In genomic region chr17:7884581-7885356, GRCh38 we compare ENCODE assay signal across 8 cellular contexts. TPM values are rescaled to one million over a fixed set of nuclear protein-coding genes. Genes with fewer than 3 reads are reported as not detected.
DNase-seq lines count a peak whose midpoint lies in the region; ATAC-seq and TF ChIP-seq lines count a peak whose summit lies in the region.

No MANE protein-coding gene starts in this region.

- no peak for ATAC-seq in GM21515 (IDR thresholded peaks at IDR 0.05; ENCODE audit: unreplicated experiment)
- no peak for ATAC-seq in left lobe of liver

- no peak for TF ChIP-seq CTCF in foreskin fibroblast (IDR thresholded peaks at IDR 0.05; ENCODE audit: low read depth, low read length)

- DNase-seq in COLO668 (lab: John Stamatoyannopoulos, UW; ENCODE audit: unreplicated experiment) (peak; percentile 48), foreskin fibroblast (peak in 1 of 2 donors; percentile 19), skeletal muscle cell (ENCODE audit: low read depth) (no peak), COLO829 (ENCODE audit: low spot score) (no peak), left lobe of liver (ENCODE audit: low spot score) (no peak)
- DNase-seq in Jurkat, Clone E6-1 (ENCODE audit: low read depth, low spot score): no peak
- DNase-seq in activated T-cell treated with anti-CD3 and anti-CD28 coated beads, Interleukin-2, amount 50 U/mL, for 48 hours: peak; percentile 37 to 53

- H3K4me3 ChIP-seq in Jurkat, Clone E6-1 (ENCODE audit: low read length): peak overlapping the region; percentile 89
- H3K4me3 ChIP-seq in foreskin fibroblast (ENCODE audit: low read depth in 1 of 2, low read length in 2 of 2) (peak overlapping the region; percentile 74 to 88), skeletal muscle cell (ENCODE audit: low read depth, low read length) (peak overlapping the region; percentile 66)

RNA-seq across cellular contexts. Expression of gene CHD3, which starts 3.8 kb away (rescaled TPM):
- 180 TPM for polyA plus RNA-seq in Jurkat, Clone E6-1 (2012; ENCODE audit: insufficient read depth, insufficient read length)
- 5.7 TPM for total RNA-seq in left lobe of liver

RNA-seq across cellular contexts. Expression of gene CYB5D1, which starts 27.0 kb away (rescaled TPM):
- polyA plus RNA-seq in Jurkat, Clone E6-1 (2012; ENCODE audit: insufficient read depth, insufficient read length): 15.5 TPM
- 12.4 TPM for total RNA-seq in left lobe of liver

RNA-seq across cellular contexts. Expression of gene NAA38, which starts 27.4 kb away (rescaled TPM):
- polyA plus RNA-seq in Jurkat, Clone E6-1 (2012; ENCODE audit: insufficient read depth, insufficient read length): 224 TPM
- 33.5 TPM for total RNA-seq in left lobe of liver

RNA-seq across cellular contexts. Expression of gene TMEM88, which starts 29.9 kb away (rescaled TPM):
- 1.8 TPM for polyA plus RNA-seq in Jurkat, Clone E6-1 (2012; ENCODE audit: insufficient read depth, insufficient read length)
- total RNA-seq in left lobe of liver: 1.3 TPM

RNA-seq across cellular contexts. Expression of gene RNF227, which starts 31.3 kb away (rescaled TPM):
- polyA plus RNA-seq in Jurkat, Clone E6-1 (2012; ENCODE audit: insufficient read depth, insufficient read length): 2.8 TPM
- total RNA-seq in left lobe of liver: 0.23 TPM

Comparison
In these comparisons a context has a peak if more than half of its experiments do, and no peak if none do; other contexts are left out.
1. DNase-seq: peak in COLO668 (single experiment) and activated T-cell treated with anti-CD3 and anti-CD28 coated beads, Interleukin-2, amount 50 U/mL, for 48 hours (2 of 2); none in Jurkat, Clone E6-1 (single experiment), skeletal muscle cell (single experiment), COLO829 (single experiment) and left lobe of liver (single experiment).
2. Peak in every context shown above with its lines, with median percentiles within 50 percentile points of each other: H3K4me3 ChIP-seq.